Comparison of ENCODE assay signal across 21 cellular contexts in the genomic region with DNA sequence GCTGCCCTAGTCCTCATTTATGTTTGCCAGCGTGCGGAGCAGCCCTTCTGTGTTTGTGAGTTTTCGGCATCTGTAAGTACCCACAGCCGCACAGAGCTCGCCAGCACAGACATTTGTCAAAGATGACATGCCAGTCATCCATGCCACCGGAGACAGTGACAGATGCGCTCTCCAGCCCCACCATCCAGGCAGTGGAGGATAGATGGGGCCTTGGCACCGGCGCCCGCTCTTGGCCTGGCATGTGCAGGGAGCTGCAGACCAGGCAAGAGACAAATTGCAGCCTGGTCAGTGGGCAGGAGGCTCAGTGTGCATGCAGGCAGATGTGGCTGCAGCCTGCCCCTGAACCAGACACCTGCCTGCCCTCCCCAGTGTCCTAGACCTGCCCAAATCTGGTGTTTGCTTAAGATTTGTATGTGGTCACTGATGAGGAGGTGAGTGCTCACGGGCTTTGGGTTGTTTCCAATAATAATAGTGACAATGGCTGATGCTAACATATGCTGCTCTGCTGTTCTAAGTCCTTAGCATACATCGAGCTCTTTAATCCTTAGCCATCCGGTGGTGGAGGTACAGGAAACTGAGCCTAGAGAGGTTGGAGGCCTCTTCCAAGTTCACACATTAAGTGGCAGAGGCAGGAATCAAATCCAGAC.
DNase-seq lines count a peak whose midpoint lies in the region; ATAC-seq and TF ChIP-seq lines count a peak whose summit lies in the region.
"Had no signal": no experiment of that assay in that cellular context is flagged by ENCODE, and none has a peak within 500 bp of the region (broad histone marks: within the 10 kb centered on the region; RNA-seq: fewer than 3 reads in every experiment).

No MANE protein-coding gene starts in this region.

- TF ChIP-seq CTCF in SK-N-SH (IDR thresholded peaks at IDR 0.05), result no peak
- no peak for TF ChIP-seq CTCF in osteoblast (IDR thresholded peaks at IDR 0.05; ENCODE audit: extremely low read depth, low read depth, low read length)
- TF ChIP-seq CTCF in OCI-LY7 (conservative IDR thresholded peaks at IDR 0.05; ENCODE audit: low read length), result no peak

- 83% methylated on average over 10 of the region's 13 CpGs for WGBS in SK-N-SH (ENCODE audit: low lambda C conversion rate)

- CTCF ChIA-PET in SK-N-SH (lab: Yijun Ruan, JAX), result interaction anchor here (1.2 to 1.3 kb wide), 2 partner anchors 37 to 67 kb away, joined by 4 read pairs; no protein-coding TSS in a partner anchor
- CTCF ChIA-PET in OCI-LY7 (lab: Charles Lee; ENCODE audit: unreplicated experiment), result no interaction called here

- H2AFZ ChIP-seq in SK-N-SH (ENCODE audit: low read depth) (peak overlapping the region; percentile 43; the same call in 1 of the 2 replicates), osteoblast (ENCODE audit: low read length) (no peak overlapping the region), OCI-LY7 (ENCODE audit: low read length) (no peak overlapping the region)

- no peaks in the 10 kb centered on the region for H3K79me2 ChIP-seq in SK-N-SH (ENCODE audit: insufficient read depth)
- no peaks in the 10 kb centered on the region for H3K79me2 ChIP-seq in osteoblast (ENCODE audit: insufficient read depth, low read length)
- H3K79me2 ChIP-seq in OCI-LY7 (ENCODE audit: insufficient read depth, low read depth, low read length), result no peaks in the 10 kb centered on the region

- ATAC-seq in SK-N-SH treated with all-trans-retinoic acid at 6 μM for 48 hours, result no peak
- ATAC-seq: gastrocnemius medialis; left cardiac atrium; stimulated activated memory B cell treated with anti-CD40 and anti-IgM and Interleukin-4, amounts not matched to agents 10 μg/mL and 1 μg/mL and 100 μg/mL, for 72 hours; T-helper 17 cell had no signal

- no peak overlapping the region for H3K9ac ChIP-seq in SK-N-SH
- H3K9ac ChIP-seq: BLaER1 had no signal

- H3K9me2 ChIP-seq in SK-N-SH, result no peaks in the 10 kb centered on the region
- H3K9me2 ChIP-seq in OCI-LY7 (ENCODE audit: insufficient read depth, low read length), result no peaks in the 10 kb centered on the region

- no peak overlapping the region for H3K4me2 ChIP-seq in SK-N-SH
- H3K4me2 ChIP-seq in osteoblast (ENCODE audit: insufficient read depth, low read length), result no peak overlapping the region
- H3K4me2 ChIP-seq in OCI-LY7 (ENCODE audit: low read length), result no peak overlapping the region

- H3K27me3 ChIP-seq in SK-N-SH (ENCODE audit: insufficient read depth), result no peaks in the 10 kb centered on the region
- no peaks in the 10 kb centered on the region for H3K27me3 ChIP-seq in SJSA1 (replicated peaks)
- no peaks in the 10 kb centered on the region for H3K27me3 ChIP-seq in osteoblast (ENCODE audit: insufficient read depth, low read length)
- H3K27me3 ChIP-seq: BLaER1, gastrocnemius medialis, right atrium auricular region, thyroid gland had no signal

- H3K4me1 ChIP-seq in SK-N-SH (ENCODE audit: control insufficient read depth in 1 of 2, insufficient read depth in 2 of 2, low read depth in 1 of 2, low read length in 1 of 2) (peaks cover 0 to 28% of the 10 kb centered on the region in 2 experiments; a peak in 2 of 4 replicates), SJSA1 (replicated peaks) (peaks cover 58% of the 10 kb centered on the region), osteoblast (ENCODE audit: insufficient read depth, low read length) (peaks cover 17% of the 10 kb centered on the region), OCI-LY7 (ENCODE audit: insufficient read depth, low read length, poor library complexity, severe bottlenecking) (no peaks in the 10 kb centered on the region)
- H3K4me1 ChIP-seq: right atrium auricular region had no signal

- H3K36me3 ChIP-seq in SK-N-SH (replicated peaks in 1 of 2; ENCODE audit: control insufficient read depth in 1 of 2, insufficient read depth in 2 of 2, low read length in 1 of 2) (no peaks in the 10 kb centered on the region), SJSA1 (no peaks in the 10 kb centered on the region), osteoblast (ENCODE audit: insufficient read depth, low read length) (no peaks in the 10 kb centered on the region), OCI-LY7 (ENCODE audit: insufficient read depth, low read length) (no peaks in the 10 kb centered on the region)
- H3K36me3 ChIP-seq: BLaER1, gastrocnemius medialis, right atrium auricular region, thyroid gland, WERI-Rb-1 had no signal

- H3K9me3 ChIP-seq in SK-N-SH (no peaks in the 10 kb centered on the region), SJSA1 (replicated peaks) (0 out of 2 replicates have a peak, but pooled peaks cover 2% of the 10 kb centered on the region), osteoblast (ENCODE audit: low read depth, low read length) (no peaks in the 10 kb centered on the region), OCI-LY7 (ENCODE audit: low read length) (no peaks in the 10 kb centered on the region)
- H3K9me3 ChIP-seq: BLaER1, gastrocnemius medialis, right atrium auricular region, thyroid gland had no signal

- H4K20me1 ChIP-seq in SK-N-SH (ENCODE audit: insufficient read depth) (no peaks in the 10 kb centered on the region), osteoblast (ENCODE audit: insufficient read depth, low read length) (no peaks in the 10 kb centered on the region), OCI-LY7 (ENCODE audit: insufficient read depth, low read length) (no peaks in the 10 kb centered on the region)
- H4K20me1 ChIP-seq: BLaER1 had no signal

- no TSS peak for BruUV-seq in OCI-LY7 (replicated peaks; lab: Mats Ljungman, UMichigan)

- H3K27ac ChIP-seq in SK-N-SH (ENCODE audit: low read depth in 2 of 2, low read length in 1 of 2) (no peak overlapping the region), SJSA1 (peak overlapping the region; percentile 85; the same call in 1 of the 2 replicates), osteoblast (ENCODE audit: low read depth, low read length) (no peak overlapping the region), OCI-LY7 (ENCODE audit: low read depth, low read length, poor library complexity, severe bottlenecking) (no peak overlapping the region)
- H3K27ac ChIP-seq: BLaER1, gastrocnemius medialis, right atrium auricular region, thyroid gland, WERI-Rb-1 had no signal

- POLR2A ChIA-PET in SK-N-SH (lab: Yijun Ruan, JAX), result no interaction called here
- POLR2A ChIA-PET in OCI-LY7 (lab: Charles Lee), result no interaction called here

- no peak for TF ChIP-seq RAD21 in SK-N-SH (IDR thresholded peaks at IDR 0.05; ENCODE audit: low read length)

- intact Hi-C loops in OCI-LY7 (cut with micrococcal nuclease; ENCODE audit: unreplicated experiment), result no loop called here

- DNase-seq in SK-N-SH, result no peak
- peak; percentile 77 for DNase-seq in NCI-H2196 (lab: John Stamatoyannopoulos, UW; ENCODE audit: unreplicated experiment)
- no peak for DNase-seq in SJSA1 (ENCODE audit: low read depth in 1 of 2, low spot score in 2 of 2)
- DNase-seq in renal cortical epithelial cell (ENCODE audit: low read depth), result peak; percentile 20
- no peak for DNase-seq in osteoblast (ENCODE audit: insufficient read length, low spot score, missing footprints)
- DNase-seq in epidermal melanocyte (ENCODE audit: insufficient read length, low spot score), result no peak
- DNase-seq in OCI-LY7 (ENCODE audit: low spot score), result no peak
- DNase-seq: activated CD4-positive, alpha-beta memory T cell treated with anti-CD3 and anti-CD28 coated beads, Interleukin-2, amount 10 ng/mL, durations not matched to agents 7 days and 5 days; activated naive CD8-positive, alpha-beta T cell treated with anti-CD3 and anti-CD28 coated beads, Interleukin-2, amount 10 ng/mL, durations not matched to agents 7 days and 5 days; activated T-cell treated with anti-CD3 and anti-CD28 coated beads, Interleukin-2, amount 50 U/mL, for 24 hours; cortex of kidney; left cardiac atrium; Right ventricle myocardium superior; T-helper 17 cell; thyroid gland; WERI-Rb-1 had no signal

- TF ChIP-seq EP300 in SK-N-SH (IDR thresholded peaks at IDR 0.05; ENCODE audit: borderline replicate concordance in 1 of 2, low read depth in 1 of 2, low read length in 1 of 2), result no peak

- H3K4me3 ChIP-seq in SK-N-SH (ENCODE audit: low read depth in 2 of 2, low read length in 1 of 2), result no peak overlapping the region
- H3K4me3 ChIP-seq in SJSA1, result no peak overlapping the region
- no peak overlapping the region for H3K4me3 ChIP-seq in osteoblast (ENCODE audit: insufficient read depth, low read length)
- H3K4me3 ChIP-seq in OCI-LY7 (ENCODE audit: low read depth, low read length, poor library complexity, severe bottlenecking), result no peak overlapping the region
- H3K4me3 ChIP-seq: BLaER1, gastrocnemius medialis, right atrium auricular region, thyroid gland had no signal

- H3F3A ChIP-seq in SK-N-SH (replicated peaks; ENCODE audit: insufficient read depth), result peaks cover 3% of the 10 kb centered on the region

TF ChIP-seq in SK-N-SH, 30 proteins besides CTCF, POLR2A, EP300 and RAD21 (continues in another document):
- TF ChIP-seq YY1 (IDR thresholded peaks at IDR 0.05; ENCODE audit: low read depth) (no peak), GATA2 (CRISPR knock-in tag; IDR thresholded peaks at IDR 0.05) (no peak), SMC3 (IDR thresholded peaks at IDR 0.05; ENCODE audit: low read depth, low read length) (no peak)
- TF ChIP-seq, protein P1, sequence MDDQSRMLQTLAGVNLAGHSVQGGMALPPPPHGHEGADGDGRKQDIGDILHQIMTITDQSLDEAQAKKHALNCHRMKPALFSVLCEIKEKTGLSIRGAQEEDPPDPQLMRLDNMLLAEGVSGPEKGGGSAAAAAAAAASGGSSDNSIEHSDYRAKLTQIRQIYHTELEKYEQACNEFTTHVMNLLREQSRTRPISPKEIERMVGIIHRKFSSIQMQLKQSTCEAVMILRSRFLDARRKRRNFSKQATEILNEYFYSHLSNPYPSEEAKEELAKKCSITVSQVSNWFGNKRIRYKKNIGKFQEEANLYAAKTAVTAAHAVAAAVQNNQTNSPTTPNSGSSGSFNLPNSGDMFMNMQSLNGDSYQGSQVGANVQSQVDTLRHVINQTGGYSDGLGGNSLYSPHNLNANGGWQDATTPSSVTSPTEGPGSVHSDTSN (IDR thresholded peaks at IDR 0.05), result no peak

TF ChIP-seq in SK-N-SH treated with all-trans-retinoic acid at 6 μM for 48 hours, 23 proteins besides CTCF, POLR2A, EP300 and RAD21 (continues in another document):
- no peak for TF ChIP-seq TCF4 (CRISPR knock-in tag; IDR thresholded peaks at IDR 0.05; ENCODE audit: borderline replicate concordance)
- TF ChIP-seq, protein P2, sequence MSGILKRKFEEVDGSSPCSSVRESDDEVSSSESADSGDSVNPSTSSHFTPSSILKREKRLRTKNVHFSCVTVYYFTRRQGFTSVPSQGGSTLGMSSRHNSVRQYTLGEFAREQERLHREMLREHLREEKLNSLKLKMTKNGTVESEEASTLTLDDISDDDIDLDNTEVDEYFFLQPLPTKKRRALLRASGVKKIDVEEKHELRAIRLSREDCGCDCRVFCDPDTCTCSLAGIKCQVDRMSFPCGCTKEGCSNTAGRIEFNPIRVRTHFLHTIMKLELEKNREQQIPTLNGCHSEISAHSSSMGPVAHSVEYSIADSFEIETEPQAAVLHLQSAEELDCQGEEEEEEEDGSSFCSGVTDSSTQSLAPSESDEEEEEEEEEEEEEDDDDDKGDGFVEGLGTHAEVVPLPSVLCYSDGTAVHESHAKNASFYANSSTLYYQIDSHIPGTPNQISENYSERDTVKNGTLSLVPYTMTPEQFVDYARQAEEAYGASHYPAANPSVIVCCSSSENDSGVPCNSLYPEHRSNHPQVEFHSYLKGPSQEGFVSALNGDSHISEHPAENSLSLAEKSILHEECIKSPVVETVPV (CRISPR knock-in tag; IDR thresholded peaks at IDR 0.05), result no peak

Comparison
In these comparisons a context has a peak if more than half of its experiments do, and no peak if none do; other contexts are left out.
1. DNase-seq: peak in NCI-H2196 (single experiment) and renal cortical epithelial cell (single experiment); none in SK-N-SH (single experiment), SJSA1 (0 of 2), osteoblast (single experiment), epidermal melanocyte (single experiment) and OCI-LY7 (single experiment).